In genomic region chr22:39494471-39495120, GRCh38 we compare ENCODE assay signal across 1 cellular context.
TF ChIP-seq lines count a peak whose summit lies in the region.

No MANE protein-coding gene starts in this region.

TF ChIP-seq in K562, 482 proteins besides CTCF, POLR2A, EP300 and RAD21:
- TF ChIP-seq HDAC1 (IDR thresholded peaks at IDR 0.05), result no peak
- TF ChIP-seq FOSL1 (tag; conservative IDR thresholded peaks at IDR 0.05), result peak; percentile 41; the same call in 1 of the 2 replicates
